11 cellular contexts compared by ENCODE assay signal in the genomic region with DNA sequence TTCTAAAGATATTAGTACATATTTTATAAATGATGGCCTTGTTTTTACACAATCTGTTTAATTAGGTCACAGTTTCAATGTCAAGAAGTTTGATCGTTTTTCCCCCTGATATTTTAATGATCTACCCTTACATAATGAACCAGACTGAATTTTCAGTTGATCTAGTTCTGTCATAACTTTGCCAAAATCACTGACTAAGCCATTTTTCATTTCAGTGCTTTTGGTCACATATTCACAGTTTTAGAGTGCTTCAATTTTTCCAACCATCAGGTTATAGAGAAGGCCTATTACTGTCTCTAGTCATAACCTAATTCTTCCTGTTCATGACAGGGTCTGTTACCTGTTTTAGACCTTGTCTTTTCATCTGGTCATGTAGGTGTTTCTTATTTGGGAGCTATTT.
"Had no signal": no experiment of that assay in that cellular context is flagged by ENCODE, and none has a peak within 500 bp of the region (broad histone marks: within the 10 kb centered on the region; RNA-seq: fewer than 3 reads in every experiment).

No MANE protein-coding gene starts in this region.

- ATAC-seq: GM23338, HCT116 had no signal

- FAIRE-seq: H1, H54 had no signal

- H3K4me2 ChIP-seq: GM23338 had no signal

- H3K27ac ChIP-seq: GM23248 had no signal

- H3K4me3 ChIP-seq: GM23248, GM23338, HAP-1 had no signal

- H3K36me3 ChIP-seq: HAP-1 had no signal

- H3K9ac ChIP-seq: GM23248 had no signal

- DNase-seq: GM23248, GOT3, H7, H9, HCEC 1CT, HFFc6 had no signal

- H2AFZ ChIP-seq: GM23248, GM23338 had no signal

- H3K9me3 ChIP-seq: HAP-1 had no signal

- H3K4me1 ChIP-seq: HAP-1 had no signal
